In genomic region chr18:623760-624620, GRCh38 we compare ENCODE assay signal across 8 cellular contexts. TPM values are rescaled to one million over a fixed set of nuclear protein-coding genes. Genes with fewer than 3 reads are reported as not detected.
DNase-seq lines count a peak whose midpoint lies in the region; ATAC-seq and TF ChIP-seq lines count a peak whose summit lies in the region.

No MANE protein-coding gene starts in this region.

- H2AFZ ChIP-seq in smooth muscle cell (ENCODE audit: low read depth): no peak overlapping the region

- no peak overlapping the region for H3K9ac ChIP-seq in smooth muscle cell (ENCODE audit: low read depth)

- H3K27me3 ChIP-seq in BE2C (peaks cover 3% of the 10 kb centered on the region; the same call in 1 of the 2 replicates), smooth muscle cell (ENCODE audit: low read depth) (peaks cover 8% of the 10 kb centered on the region)

- peak; percentile 57 for TF ChIP-seq CTCF in BE2C (IDR thresholded peaks at IDR 0.05; ENCODE audit: low read depth, low read length)
- peak; percentile 74 for TF ChIP-seq CTCF in NB4 (IDR thresholded peaks at IDR 0.05; ENCODE audit: low read depth, low read length)
- peak; percentile 75 for TF ChIP-seq CTCF in smooth muscle cell (IDR thresholded peaks at IDR 0.05; ENCODE audit: borderline replicate concordance, insufficient read depth, poor library complexity, severe bottlenecking)

- no peaks in the 10 kb centered on the region for H3K9me3 ChIP-seq in BE2C
- no peaks in the 10 kb centered on the region for H3K9me3 ChIP-seq in smooth muscle cell (replicated peaks; ENCODE audit: low read depth)

- peak; percentile 62 for DNase-seq in BE2C
- DNase-seq in NB4 (ENCODE audit: low read depth): peak; percentile 70
- DNase-seq in T1000 (lab: John Stamatoyannopoulos, UW): peak; percentile 12
- DNase-seq in anterior cingulate cortex (lab: John Stamatoyannopoulos, UW): peak in 50 of 58 donors; percentile 3 to 75 (median 37)
- peak in 44 of 51 donors; percentile 3 to 81 (median 45) for DNase-seq in hypothalamus (lab: John Stamatoyannopoulos, UW)
- peak; percentile 8 for DNase-seq in smooth muscle cell (lab: John Stamatoyannopoulos, UW; ENCODE audit: unreplicated experiment)

- H3K4me1 ChIP-seq in BE2C: no peaks in the 10 kb centered on the region
- H3K4me1 ChIP-seq in smooth muscle cell (ENCODE audit: low read depth): no peaks in the 10 kb centered on the region

- ATAC-seq in GM21515 (IDR thresholded peaks at IDR 0.05; ENCODE audit: unreplicated experiment): peak; percentile 56
- no peak for ATAC-seq in GM19455 (IDR thresholded peaks at IDR 0.05; ENCODE audit: unreplicated experiment)

- no peaks in the 10 kb centered on the region for H3F3A ChIP-seq in smooth muscle cell (ENCODE audit: low read depth)

- H3K27ac ChIP-seq in smooth muscle cell (ENCODE audit: low read depth): no peak overlapping the region

- H3K4me3 ChIP-seq in BE2C (ENCODE audit: low read depth, low read length) (no peak overlapping the region), NB4 (ENCODE audit: low read depth, low read length) (no peak overlapping the region), smooth muscle cell (no peak overlapping the region)

- H3K36me3 ChIP-seq in BE2C (no peaks in the 10 kb centered on the region), smooth muscle cell (ENCODE audit: low read depth) (no peaks in the 10 kb centered on the region)

- no peak overlapping the region for H3K4me2 ChIP-seq in smooth muscle cell

- no peaks in the 10 kb centered on the region for H3K79me2 ChIP-seq in smooth muscle cell (ENCODE audit: low read depth)

- WGBS in smooth muscle cell (ENCODE audit: low lambda C conversion rate): 70% methylated on average over 11 of the region's 11 CpGs

- TF ChIP-seq POLR2A in NB4 (IDR thresholded peaks at IDR 0.05; ENCODE audit: extremely low read depth, insufficient read length): no peak

- H4K20me1 ChIP-seq in smooth muscle cell (ENCODE audit: low read depth): no peaks in the 10 kb centered on the region

RNA-seq across cellular contexts. Expression of gene CLUL1, which starts 27.2 kb away (rescaled TPM):
- polyA plus RNA-seq in BE2C (2012; ENCODE audit: insufficient read depth, insufficient read length, low read depth): not detected
- 1.2 and 6.4 TPM in 2 replicates for total RNA-seq in smooth muscle cell
- polyA plus RNA-seq in smooth muscle cell: 1.1 and 2.2 TPM in 2 replicates

RNA-seq across cellular contexts. Expression of gene TYMS, which starts 33.5 kb away (rescaled TPM):
- polyA plus RNA-seq in BE2C (2012; ENCODE audit: insufficient read depth, insufficient read length, low read depth): 14.8 TPM
- total RNA-seq in smooth muscle cell: 26.9 and 29.1 TPM in 2 replicates
- polyA plus RNA-seq in smooth muscle cell: 77.7 and 85.3 TPM in 2 replicates

RNA-seq across cellular contexts. Expression of gene CETN1, which starts 43.8 kb away (rescaled TPM):
- polyA plus RNA-seq in BE2C (2012; ENCODE audit: insufficient read depth, insufficient read length, low read depth): not detected
- not detected in 2 replicates for total RNA-seq in smooth muscle cell
- polyA plus RNA-seq in smooth muscle cell: not detected in 2 replicates

Comparison
In these comparisons a context has a peak if more than half of its experiments do, and no peak if none do; other contexts are left out.
1. DNase-seq: peak in every context shown above with its lines; median percentile 70 in NB4; 62 in BE2C; 45 in hypothalamus; 37 in anterior cingulate cortex; 12 in T1000; 8 in smooth muscle cell.